Comparison of ENCODE assay signal across 16 cellular contexts in genomic region chr6:106639812-106640211, GRCh38. TPM values are rescaled to one million over a fixed set of nuclear protein-coding genes. Genes with fewer than 3 reads are reported as not detected.
DNase-seq lines count a peak whose midpoint lies in the region; ATAC-seq and TF ChIP-seq lines count a peak whose summit lies in the region.
"Had no signal": no experiment of that assay in that cellular context is flagged by ENCODE, and none has a peak within 500 bp of the region (broad histone marks: within the 10 kb centered on the region; RNA-seq: fewer than 3 reads in every experiment).

No MANE protein-coding gene starts in this region.

- no peak for ATAC-seq in activated CD8-positive, alpha-beta T cell treated with anti-CD3 and anti-CD28 coated beads, Interleukin-2, amount 10 ng/mL, durations not matched to agents 7 days and 5 days
- ATAC-seq in activated CD8-positive, alpha-beta T cell treated with anti-CD3 and anti-CD28 coated beads for 36 hours, result no peak
- ATAC-seq in activated T-helper 17 cell treated with anti-CD3 and anti-CD28 coated beads, Interleukin-2, amount 50 U/mL, for 72 hours (replicated peaks), result no peak
- ATAC-seq in stimulated activated memory B cell treated with anti-CD40 and anti-IgM and Interleukin-4, amounts not matched to agents 10 μg/mL and 1 μg/mL and 100 μg/mL, for 72 hours, result no peak
- ATAC-seq in GM18870 (IDR thresholded peaks at IDR 0.05; ENCODE audit: unreplicated experiment) (no peak), right lobe of liver (no peak)

- CTCF ChIA-PET in activated CD8-positive, alpha-beta T cell treated with anti-CD3 and anti-CD28 coated beads, Interleukin-2, amount 10 ng/mL, durations not matched to agents 7 days and 5 days (lab: Charles Lee), result interaction anchor here (1.2 kb wide), 1 partner anchor 340 kb away, joined by 4 read pairs; no protein-coding TSS in a partner anchor
- CTCF ChIA-PET in activated CD8-positive, alpha-beta T cell treated with anti-CD3 and anti-CD28 coated beads for 36 hours (lab: Charles Lee), result no interaction called here

- WGBS in right lobe of liver (ENCODE audit: insufficient coverage, low coverage, low lambda C conversion rate, missing lambda C conversion rate), result 79% methylated on average over 4 of the region's 4 CpGs

- H3K4me3 Mint-ChIP-seq in activated CD8-positive, alpha-beta T cell treated with anti-CD3 and anti-CD28 coated beads, Interleukin-2, amount 10 ng/mL, durations not matched to agents 7 days and 5 days, result no peak overlapping the region
- H3K4me3 Mint-ChIP-seq in activated CD8-positive, alpha-beta T cell treated with anti-CD3 and anti-CD28 coated beads for 36 hours, result no peak overlapping the region
- no peak overlapping the region for H3K4me3 Mint-ChIP-seq in activated T-helper 17 cell treated with anti-CD3 and anti-CD28 coated beads, Interleukin-2, amount 50 U/mL, for 72 hours
- peak overlapping the region; percentile 29 for H3K4me3 Mint-ChIP-seq in stimulated activated memory B cell treated with anti-CD40 and anti-IgM and Interleukin-4, amounts not matched to agents 10 μg/mL and 1 μg/mL and 100 μg/mL, for 72 hours
- H3K4me3 Mint-ChIP-seq: CD14-positive monocyte had no signal

- H3K4me1 ChIP-seq in Karpas-422 (ENCODE audit: low read length) (peaks cover 60% of the 10 kb centered on the region), right lobe of liver (peaks cover 0 to 4% (median 0%) of the 10 kb centered on the region in 4 donors)

- H3K4me1 Mint-ChIP-seq in activated CD8-positive, alpha-beta T cell treated with anti-CD3 and anti-CD28 coated beads, Interleukin-2, amount 10 ng/mL, durations not matched to agents 7 days and 5 days (ENCODE audit: low read depth), result peaks cover 23% of the 10 kb centered on the region
- peaks cover 23% of the 10 kb centered on the region for H3K4me1 Mint-ChIP-seq in activated CD8-positive, alpha-beta T cell treated with anti-CD3 and anti-CD28 coated beads for 36 hours (ENCODE audit: low read depth)
- peaks cover 18% of the 10 kb centered on the region for H3K4me1 Mint-ChIP-seq in activated T-helper 17 cell treated with anti-CD3 and anti-CD28 coated beads, Interleukin-2, amount 50 U/mL, for 72 hours
- peaks cover 40% of the 10 kb centered on the region for H3K4me1 Mint-ChIP-seq in stimulated activated memory B cell treated with anti-CD40 and anti-IgM and Interleukin-4, amounts not matched to agents 10 μg/mL and 1 μg/mL and 100 μg/mL, for 72 hours

- no peaks in the 10 kb centered on the region for H3K9me3 Mint-ChIP-seq in activated CD8-positive, alpha-beta T cell treated with anti-CD3 and anti-CD28 coated beads, Interleukin-2, amount 10 ng/mL, durations not matched to agents 7 days and 5 days (ENCODE audit: insufficient read depth)
- H3K9me3 Mint-ChIP-seq in activated CD8-positive, alpha-beta T cell treated with anti-CD3 and anti-CD28 coated beads for 36 hours, result no peaks in the 10 kb centered on the region
- H3K9me3 Mint-ChIP-seq in activated T-helper 17 cell treated with anti-CD3 and anti-CD28 coated beads, Interleukin-2, amount 50 U/mL, for 72 hours, result no peaks in the 10 kb centered on the region
- H3K9me3 Mint-ChIP-seq in stimulated activated memory B cell treated with anti-CD40 and anti-IgM and Interleukin-4, amounts not matched to agents 10 μg/mL and 1 μg/mL and 100 μg/mL, for 72 hours, result no peaks in the 10 kb centered on the region
- H3K9me3 Mint-ChIP-seq: CD14-positive monocyte had no signal

- no peak overlapping the region for H2AFZ ChIP-seq in Karpas-422 (ENCODE audit: low read length)

- no peaks in the 10 kb centered on the region for H3K9me2 ChIP-seq in Karpas-422 (replicated peaks; ENCODE audit: insufficient read depth, low read length)

- TF ChIP-seq CTCF in activated CD8-positive, alpha-beta T cell treated with anti-CD3 and anti-CD28 coated beads for 36 hours (IDR thresholded peaks at IDR 0.05), result no peak
- no peak for TF ChIP-seq CTCF in right lobe of liver (IDR thresholded peaks at IDR 0.05)

- peak overlapping the region; percentile 43 for H3K4me2 ChIP-seq in Karpas-422 (ENCODE audit: low read depth, low read length, poor library complexity, severe bottlenecking)

- intact Hi-C loops in activated CD8-positive, alpha-beta T cell treated with anti-CD3 and anti-CD28 coated beads for 36 hours (cut with micrococcal nuclease), result no loop called here
- intact Hi-C loops in right lobe of liver (cut with DNase I), result no loop called here

- H3K27me3 ChIP-seq in Karpas-422 (ENCODE audit: low read length) (no peaks in the 10 kb centered on the region), right lobe of liver (no peaks in the 10 kb centered on the region)

- no peak for DNase-seq in activated CD8-positive, alpha-beta T cell treated with anti-CD3 and anti-CD28 coated beads, Interleukin-2, amount 10 ng/mL, durations not matched to agents 7 days and 5 days
- DNase-seq in activated CD8-positive, alpha-beta T cell treated with anti-CD3 and anti-CD28 coated beads for 36 hours, result no peak
- DNase-seq in Karpas-422 (peak; percentile 53), superior temporal gyrus (ENCODE audit: extremely low spot score) (no peak), right lobe of liver (no peak)
- DNase-seq: 8988T, COR-L47, DMS153, NCI-H1436, NCI-H2081, NCI-H524 had no signal

- H4K20me1 ChIP-seq in Karpas-422 (ENCODE audit: insufficient read depth, low read depth, low read length), result no peaks in the 10 kb centered on the region

- peaks cover 64% of the 10 kb centered on the region for H3K79me2 ChIP-seq in Karpas-422 (ENCODE audit: low read length)

- peaks cover 50% of the 10 kb centered on the region for H3K36me3 ChIP-seq in Karpas-422 (ENCODE audit: insufficient read depth, low read length)
- peaks cover 0 to 24% (median 3%) of the 10 kb centered on the region in 4 donors for H3K36me3 ChIP-seq in right lobe of liver

- no peaks in the 10 kb centered on the region for H3K27me3 Mint-ChIP-seq in activated CD8-positive, alpha-beta T cell treated with anti-CD3 and anti-CD28 coated beads, Interleukin-2, amount 10 ng/mL, durations not matched to agents 7 days and 5 days (ENCODE audit: low read depth)
- H3K27me3 Mint-ChIP-seq in activated CD8-positive, alpha-beta T cell treated with anti-CD3 and anti-CD28 coated beads for 36 hours, result no peaks in the 10 kb centered on the region
- no peaks in the 10 kb centered on the region for H3K27me3 Mint-ChIP-seq in activated T-helper 17 cell treated with anti-CD3 and anti-CD28 coated beads, Interleukin-2, amount 50 U/mL, for 72 hours
- H3K27me3 Mint-ChIP-seq in stimulated activated memory B cell treated with anti-CD40 and anti-IgM and Interleukin-4, amounts not matched to agents 10 μg/mL and 1 μg/mL and 100 μg/mL, for 72 hours, result no peaks in the 10 kb centered on the region

- H3K36me3 Mint-ChIP-seq in activated CD8-positive, alpha-beta T cell treated with anti-CD3 and anti-CD28 coated beads, Interleukin-2, amount 10 ng/mL, durations not matched to agents 7 days and 5 days (ENCODE audit: low read depth), result peaks cover 25% of the 10 kb centered on the region
- peaks cover 16% of the 10 kb centered on the region for H3K36me3 Mint-ChIP-seq in activated CD8-positive, alpha-beta T cell treated with anti-CD3 and anti-CD28 coated beads for 36 hours (ENCODE audit: low read depth)
- H3K36me3 Mint-ChIP-seq in activated T-helper 17 cell treated with anti-CD3 and anti-CD28 coated beads, Interleukin-2, amount 50 U/mL, for 72 hours (ENCODE audit: low read depth), result peaks cover 60% of the 10 kb centered on the region
- H3K36me3 Mint-ChIP-seq in stimulated activated memory B cell treated with anti-CD40 and anti-IgM and Interleukin-4, amounts not matched to agents 10 μg/mL and 1 μg/mL and 100 μg/mL, for 72 hours, result peaks cover 44% of the 10 kb centered on the region

- H3K27ac ChIP-seq in Karpas-422 (ENCODE audit: low read length) (peak overlapping the region; percentile 97), right lobe of liver (no peak overlapping the region)
- H3K27ac ChIP-seq: SK-N-MC had no signal

- H3K27ac Mint-ChIP-seq in activated CD8-positive, alpha-beta T cell treated with anti-CD3 and anti-CD28 coated beads, Interleukin-2, amount 10 ng/mL, durations not matched to agents 7 days and 5 days, result peak overlapping the region; percentile 62
- H3K27ac Mint-ChIP-seq in activated CD8-positive, alpha-beta T cell treated with anti-CD3 and anti-CD28 coated beads for 36 hours, result no peak overlapping the region
- H3K27ac Mint-ChIP-seq in activated T-helper 17 cell treated with anti-CD3 and anti-CD28 coated beads, Interleukin-2, amount 50 U/mL, for 72 hours, result peak overlapping the region; percentile 4
- peak overlapping the region; percentile 78 for H3K27ac Mint-ChIP-seq in stimulated activated memory B cell treated with anti-CD40 and anti-IgM and Interleukin-4, amounts not matched to agents 10 μg/mL and 1 μg/mL and 100 μg/mL, for 72 hours

- TF ChIP-seq POLR2A in right lobe of liver (IDR thresholded peaks at IDR 0.05), result no peak

- POLR2A ChIA-PET in activated CD8-positive, alpha-beta T cell treated with anti-CD3 and anti-CD28 coated beads, Interleukin-2, amount 10 ng/mL, durations not matched to agents 7 days and 5 days (lab: Charles Lee), result no interaction called here
- POLR2A ChIA-PET in activated CD8-positive, alpha-beta T cell treated with anti-CD3 and anti-CD28 coated beads for 36 hours (lab: Charles Lee), result interaction anchor here (0.5 kb wide), 1 partner anchor 382 kb away, joined by 3 read pairs; no protein-coding TSS in a partner anchor

- H3K9me3 ChIP-seq in Karpas-422 (ENCODE audit: low read length) (no peaks in the 10 kb centered on the region), right lobe of liver (no peaks in the 10 kb centered on the region)

- peak overlapping the region; percentile 37 for H3K9ac ChIP-seq in Karpas-422 (ENCODE audit: low read length)

- no peak overlapping the region for H3K4me3 ChIP-seq in Karpas-422 (ENCODE audit: low read length)
- no peak overlapping the region for H3K4me3 ChIP-seq in right lobe of liver
- H3K4me3 ChIP-seq: SK-N-MC had no signal

RNA-seq across cellular contexts. Expression of gene QRSL1, which starts 10.4 kb away (rescaled TPM):
- total RNA-seq in activated CD8-positive, alpha-beta T cell treated with anti-CD3 and anti-CD28 coated beads, Interleukin-2, amount 10 ng/mL, durations not matched to agents 7 days and 5 days, result 10 to 100 TPM; 12.3 to 14.2 TPM
- total RNA-seq in activated CD8-positive, alpha-beta T cell treated with anti-CD3 and anti-CD28 coated beads for 36 hours, result 10 to 100 TPM; 16.6 to 20.8 TPM
- 48.1 and 61.4 TPM in 2 replicates for total RNA-seq in Karpas-422 (2014; rRNA removed; shearing (Covaris generic); ENCODE audit: low replicate concordance)
- total RNA-seq in activated T-helper 17 cell treated with anti-CD3 and anti-CD28 coated beads, Interleukin-2, amount 50 U/mL, for 72 hours, result 10 to 100 TPM; 10.9 to 18.2 TPM
- total RNA-seq in right lobe of liver, result 1 to 10 TPM; 6.0 to 8.8 (median 7.8) TPM

RNA-seq across cellular contexts. Expression of gene RTN4IP1, which starts 10.5 kb away (rescaled TPM):
- total RNA-seq in activated CD8-positive, alpha-beta T cell treated with anti-CD3 and anti-CD28 coated beads, Interleukin-2, amount 10 ng/mL, durations not matched to agents 7 days and 5 days, result 1 to 10 TPM; 7.4 to 8.7 TPM
- 1 to 10 TPM; 8.4 to 9.6 TPM for total RNA-seq in activated CD8-positive, alpha-beta T cell treated with anti-CD3 and anti-CD28 coated beads for 36 hours
- total RNA-seq in Karpas-422 (2014; rRNA removed; shearing (Covaris generic); ENCODE audit: low replicate concordance), result 14.3 and 17.1 TPM in 2 replicates
- 1 to 10 TPM; 3.9 to 9.5 TPM for total RNA-seq in activated T-helper 17 cell treated with anti-CD3 and anti-CD28 coated beads, Interleukin-2, amount 50 U/mL, for 72 hours
- total RNA-seq in right lobe of liver, result 1 to 10 TPM; 4.0 to 6.3 (median 4.9) TPM
